ENCODE assay signal across 8 cellular contexts in genomic region chr1:37478890-37479254, GRCh38. TPM values are rescaled to one million over a fixed set of nuclear protein-coding genes. Genes with fewer than 3 reads are reported as not detected.
DNase-seq lines count a peak whose midpoint lies in the region; ATAC-seq and TF ChIP-seq lines count a peak whose summit lies in the region.

No MANE protein-coding gene starts in this region.

- no peaks in the 10 kb centered on the region for H3K9me3 Mint-ChIP-seq in dendritic cell treated with granulocyte-macrophage colony-stimulating factor and Interleukin-4, amounts not matched to agents 40 ng/mL and 50 ng/mL, for 4 days

- TF ChIP-seq CTCF in RWPE1 (conservative IDR thresholded peaks at IDR 0.05; ENCODE audit: low read depth) (no peak), parathyroid adenoma (IDR thresholded peaks at IDR 0.05) (no peak)

- H3K27me3 ChIP-seq in GM23248 (replicated peaks; ENCODE audit: insufficient read depth) (no peaks in the 10 kb centered on the region), parathyroid adenoma (ENCODE audit: control insufficient read depth, insufficient read depth, low read length) (no peaks in the 10 kb centered on the region)

- H3K4me1 ChIP-seq in GM23248 (ENCODE audit: insufficient read depth), result peaks cover 46% of the 10 kb centered on the region
- peaks cover 2% of the 10 kb centered on the region for H3K4me1 ChIP-seq in parathyroid adenoma

- H4K20me1 ChIP-seq in GM23248 (ENCODE audit: insufficient read depth), result no peaks in the 10 kb centered on the region

- H3K4me3 ChIP-seq in GM23248, result peak overlapping the region; percentile 87
- H3K4me3 ChIP-seq in parathyroid adenoma (ENCODE audit: low read depth, low read length), result no peak overlapping the region

- peaks cover 93% of the 10 kb centered on the region for H3K36me3 Mint-ChIP-seq in dendritic cell treated with granulocyte-macrophage colony-stimulating factor and Interleukin-4, amounts not matched to agents 40 ng/mL and 50 ng/mL, for 4 days (ENCODE audit: low read depth)

- H3K4me1 Mint-ChIP-seq in dendritic cell treated with granulocyte-macrophage colony-stimulating factor and Interleukin-4, amounts not matched to agents 40 ng/mL and 50 ng/mL, for 4 days (ENCODE audit: low read depth), result peaks cover 76% of the 10 kb centered on the region

- H3K36me3 ChIP-seq in GM23248 (ENCODE audit: low read depth), result 0 out of 2 replicates have a peak, but pooled peaks cover 17% of the 10 kb centered on the region
- no peaks in the 10 kb centered on the region for H3K36me3 ChIP-seq in parathyroid adenoma (ENCODE audit: control insufficient read depth, insufficient read depth, low read length)

- H3F3A ChIP-seq in GM23248 (ENCODE audit: insufficient read depth), result peaks cover 42% of the 10 kb centered on the region

- WGBS in GM23248 (ENCODE audit: low coverage in 1 of 2, low lambda C conversion rate in 2 of 2, missing lambda C conversion rate in 2 of 2), 2 experiments, result 4 to 5% methylated on average over 3 of the region's 3 CpGs

- H2AFZ ChIP-seq in GM23248, result no peak overlapping the region
- no peak overlapping the region for H2AFZ ChIP-seq in parathyroid adenoma

- no peaks in the 10 kb centered on the region for H3K9me2 ChIP-seq in GM23248 (ENCODE audit: insufficient read depth)

- H3K27me3 Mint-ChIP-seq in dendritic cell treated with granulocyte-macrophage colony-stimulating factor and Interleukin-4, amounts not matched to agents 40 ng/mL and 50 ng/mL, for 4 days, result no peaks in the 10 kb centered on the region

- CTCF ChIA-PET in RWPE1 (lab: Yijun Ruan, JAX), result interaction anchor here (0.7 to 4.7 kb wide), 5 partner anchors 8 to 203 kb away, joined by 3 to 32 read pairs (median 3); no protein-coding TSS in a partner anchor

- peak overlapping the region; percentile 82 for H3K27ac Mint-ChIP-seq in dendritic cell treated with granulocyte-macrophage colony-stimulating factor and Interleukin-4, amounts not matched to agents 40 ng/mL and 50 ng/mL, for 4 days

- no peaks in the 10 kb centered on the region for H3K9me3 ChIP-seq in GM23248 (ENCODE audit: low read depth)
- no peaks in the 10 kb centered on the region for H3K9me3 ChIP-seq in parathyroid adenoma (ENCODE audit: control insufficient read depth, low read length)

- peak overlapping the region; percentile 98 for H3K27ac ChIP-seq in GM23248
- H3K27ac ChIP-seq in RWPE1, result peak overlapping the region; percentile 100
- peak overlapping the region; percentile 29 for H3K27ac ChIP-seq in parathyroid adenoma

- H3K79me2 ChIP-seq in GM23248 (ENCODE audit: insufficient read depth), result peaks cover 70% of the 10 kb centered on the region
- no peaks in the 10 kb centered on the region for H3K79me2 ChIP-seq in parathyroid adenoma

- in situ Hi-C loops in GM23248 (cut with MboI), result no loop called here

- DNase-seq in GM23248 (no peak), RWPE1 (ENCODE audit: low spot score) (no peak), NCI-H82 treated with DMSO at 0.1 percent for 48 hours (lab: John Stamatoyannopoulos, UW; ENCODE audit: unreplicated experiment) (no peak), NCI-H82 (lab: John Stamatoyannopoulos, UW) (no peak)

- H3K4me3 Mint-ChIP-seq in dendritic cell treated with granulocyte-macrophage colony-stimulating factor and Interleukin-4, amounts not matched to agents 40 ng/mL and 50 ng/mL, for 4 days, result peak overlapping the region; percentile 83

- H3K9ac ChIP-seq in GM23248 (peak overlapping the region; percentile 92), parathyroid adenoma (no peak overlapping the region)

- H3K4me2 ChIP-seq in GM23248 (ENCODE audit: unreplicated experiment) (peak overlapping the region; percentile 96), parathyroid adenoma (ENCODE audit: low read length) (no peak overlapping the region)

- intact Hi-C loops in dendritic cell treated with granulocyte-macrophage colony-stimulating factor and Interleukin-4, amounts not matched to agents 40 ng/mL and 50 ng/mL, for 4 days (cut with micrococcal nuclease), result loop anchor here (10.0 kb wide), 2 partner anchors 116 to 216 kb away; partner anchors contain the start of genes CDCA8 and GNL2

- POLR2A ChIA-PET in RWPE1 (lab: Yijun Ruan, JAX; ENCODE audit: low non-redundant PET), result interaction anchor here (0.6 to 0.9 kb wide), 2 partner anchors 12 to 18 kb away, joined by 3 to 4 read pairs; no protein-coding TSS in a partner anchor

- no peak for ATAC-seq in GM18519 (IDR thresholded peaks at IDR 0.05; ENCODE audit: low FRiP score, unreplicated experiment)
- no peak for ATAC-seq in GM19463 (IDR thresholded peaks at IDR 0.05; ENCODE audit: unreplicated experiment)

RNA-seq across cellular contexts. Expression of gene ZC3H12A, which starts 4.5 kb away (rescaled TPM):
- total RNA-seq in GM23248 (2014; rRNA removed; shearing (Covaris generic)), result 8.9 and 9.2 TPM in 2 replicates
- 5.0 and 7.1 TPM in 2 replicates for polyA plus RNA-seq in GM23248 (2016; fragmentation: Nextera tagmentation; extraction: Ambion mirVana)

RNA-seq across cellular contexts. Expression of gene MEAF6, which starts 35.7 kb away (rescaled TPM):
- 116 and 117 TPM in 2 replicates for total RNA-seq in GM23248 (2014; rRNA removed; shearing (Covaris generic))
- polyA plus RNA-seq in GM23248 (2016; fragmentation: Nextera tagmentation; extraction: Ambion mirVana), result 96.2 and 99.5 TPM in 2 replicates

Comparison
In these comparisons a context has a peak if more than half of its experiments do, and no peak if none do; other contexts are left out.
1. H3K27ac ChIP-seq: peak in every context shown above with its lines; median percentile 100 in RWPE1; 98 in GM23248; 29 in parathyroid adenoma.